ENCODE assay signal across 12 cellular contexts in the genomic region with DNA sequence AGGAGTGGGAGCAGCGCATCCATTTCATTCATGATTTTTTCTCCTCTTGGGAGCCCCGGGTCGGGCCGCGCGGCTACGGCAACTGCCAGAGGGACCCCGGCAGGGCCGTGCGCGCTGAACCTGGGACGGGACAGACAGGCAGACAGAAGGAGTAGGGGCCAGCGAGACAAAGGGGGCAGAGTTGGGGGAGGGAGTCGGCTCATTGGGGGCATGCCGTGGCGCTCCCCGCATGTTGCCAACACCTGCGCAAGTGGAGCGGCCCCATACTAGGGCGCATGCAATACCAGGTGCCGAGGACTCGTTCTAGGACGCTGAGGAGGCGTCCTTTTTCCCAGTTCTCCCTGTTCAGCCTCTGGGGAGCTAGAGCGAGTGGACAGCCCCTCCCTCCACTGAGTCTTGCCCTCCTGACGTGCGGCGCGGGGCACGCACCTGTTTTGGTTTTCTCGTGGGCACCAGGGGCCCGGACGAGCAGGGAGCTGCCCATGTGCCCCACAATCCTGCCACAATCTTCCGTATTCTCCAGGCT. TPM values are rescaled to one million over a fixed set of nuclear protein-coding genes. Genes with fewer than 3 reads are reported as not detected.
DNase-seq lines count a peak whose midpoint lies in the region; ATAC-seq and TF ChIP-seq lines count a peak whose summit lies in the region.
"Had no signal": no experiment of that assay in that cellular context is flagged by ENCODE, and none has a peak within 500 bp of the region (broad histone marks: within the 10 kb centered on the region; RNA-seq: fewer than 3 reads in every experiment).

No MANE protein-coding gene starts in this region.

- no peaks in the 10 kb centered on the region for H3K4me1 Mint-ChIP-seq in activated CD8-positive, alpha-beta T cell treated with anti-CD3 and anti-CD28 coated beads, Interleukin-2, amount 10 ng/mL, durations not matched to agents 7 days and 5 days (ENCODE audit: low read depth)
- H3K4me1 Mint-ChIP-seq in activated CD8-positive, alpha-beta T cell treated with anti-CD3 and anti-CD28 coated beads for 36 hours (ENCODE audit: low read depth): no peaks in the 10 kb centered on the region
- no peaks in the 10 kb centered on the region for H3K4me1 Mint-ChIP-seq in activated naive CD8-positive, alpha-beta T cell treated with anti-CD3 and anti-CD28 coated beads, Interleukin-2, amount 50 U/mL, for 24 hours

- 1 to 7% (median 2%) methylated on average over 11 to 34 of the region's 34 CpGs for WGBS in stomach, 5 donors

- H3K27me3 ChIP-seq in left lung (peaks cover 27 to 77% of the 10 kb centered on the region in 2 donors), stomach (peaks cover 9 to 80% (median 48%) of the 10 kb centered on the region in 3 donors)

- H3K4me3 Mint-ChIP-seq in activated CD8-positive, alpha-beta T cell treated with anti-CD3 and anti-CD28 coated beads, Interleukin-2, amount 10 ng/mL, durations not matched to agents 7 days and 5 days: no peak overlapping the region
- no peak overlapping the region for H3K4me3 Mint-ChIP-seq in activated CD8-positive, alpha-beta T cell treated with anti-CD3 and anti-CD28 coated beads for 36 hours
- H3K4me3 Mint-ChIP-seq in activated naive CD8-positive, alpha-beta T cell treated with anti-CD3 and anti-CD28 coated beads, Interleukin-2, amount 50 U/mL, for 24 hours: peak overlapping the region; percentile 15

- H3K36me3 ChIP-seq in left lung (no peaks in the 10 kb centered on the region), stomach (no peaks in the 10 kb centered on the region)
- H3K36me3 ChIP-seq: transverse colon had no signal

- ATAC-seq in activated CD8-positive, alpha-beta T cell treated with anti-CD3 and anti-CD28 coated beads, Interleukin-2, amount 10 ng/mL, durations not matched to agents 7 days and 5 days: peak; percentile 23
- no peak for ATAC-seq in activated CD8-positive, alpha-beta T cell treated with anti-CD3 and anti-CD28 coated beads for 36 hours
- no peak for ATAC-seq in activated naive CD8-positive, alpha-beta T cell treated with anti-CD3 and anti-CD28 coated beads, Interleukin-2, amount 50 U/mL, for 24 hours
- ATAC-seq in left lung: no peak
- no peak for ATAC-seq in GM18511 (IDR thresholded peaks at IDR 0.05; ENCODE audit: unreplicated experiment)
- ATAC-seq: activated CD4-positive, CD25-positive, alpha-beta regulatory T cell treated with anti-CD3 and anti-CD28 coated beads, Interleukin-2, amount 50 U/mL, for 24 hours; mucosa of descending colon had no signal

- H3K9me3 Mint-ChIP-seq in activated CD8-positive, alpha-beta T cell treated with anti-CD3 and anti-CD28 coated beads, Interleukin-2, amount 10 ng/mL, durations not matched to agents 7 days and 5 days (ENCODE audit: insufficient read depth): no peaks in the 10 kb centered on the region
- no peaks in the 10 kb centered on the region for H3K9me3 Mint-ChIP-seq in activated CD8-positive, alpha-beta T cell treated with anti-CD3 and anti-CD28 coated beads for 36 hours
- no peaks in the 10 kb centered on the region for H3K9me3 Mint-ChIP-seq in activated naive CD8-positive, alpha-beta T cell treated with anti-CD3 and anti-CD28 coated beads, Interleukin-2, amount 50 U/mL, for 24 hours

- peaks cover 5 to 10% of the 10 kb centered on the region in 2 donors for H3K4me1 ChIP-seq in left lung
- peaks cover 10 to 16% (median 15%) of the 10 kb centered on the region in 4 donors for H3K4me1 ChIP-seq in stomach

- no peak overlapping the region for H3K27ac Mint-ChIP-seq in activated CD8-positive, alpha-beta T cell treated with anti-CD3 and anti-CD28 coated beads, Interleukin-2, amount 10 ng/mL, durations not matched to agents 7 days and 5 days
- H3K27ac Mint-ChIP-seq in activated CD8-positive, alpha-beta T cell treated with anti-CD3 and anti-CD28 coated beads for 36 hours: no peak overlapping the region
- no peak overlapping the region for H3K27ac Mint-ChIP-seq in activated naive CD8-positive, alpha-beta T cell treated with anti-CD3 and anti-CD28 coated beads, Interleukin-2, amount 50 U/mL, for 24 hours

- peak overlapping the region; percentile 24 to 29 for H3K4me3 ChIP-seq in left lung
- H3K4me3 ChIP-seq in stomach: peak overlapping the region; percentile 23 to 39 (median 32)
- H3K4me3 ChIP-seq: mucosa of descending colon had no signal

- H3K27me3 Mint-ChIP-seq in activated CD8-positive, alpha-beta T cell treated with anti-CD3 and anti-CD28 coated beads, Interleukin-2, amount 10 ng/mL, durations not matched to agents 7 days and 5 days (ENCODE audit: low read depth): peaks cover 66% of the 10 kb centered on the region
- peaks cover 46% of the 10 kb centered on the region for H3K27me3 Mint-ChIP-seq in activated CD8-positive, alpha-beta T cell treated with anti-CD3 and anti-CD28 coated beads for 36 hours
- H3K27me3 Mint-ChIP-seq in activated naive CD8-positive, alpha-beta T cell treated with anti-CD3 and anti-CD28 coated beads, Interleukin-2, amount 50 U/mL, for 24 hours: peaks cover 56% of the 10 kb centered on the region

- intact Hi-C loops in activated CD8-positive, alpha-beta T cell treated with anti-CD3 and anti-CD28 coated beads for 36 hours (cut with micrococcal nuclease): no loop called here
- intact Hi-C loops in left lung (cut with DNase I) (no loop called here), stomach (cut with DNase I; ENCODE audit: low total_unique reads) (no loop called here)

- no peak for TF ChIP-seq EP300 in stomach (IDR thresholded peaks at IDR 0.05)

- TF ChIP-seq POLR2A in stomach (IDR thresholded peaks at IDR 0.05): no peak

- TF ChIP-seq CTCF in activated CD8-positive, alpha-beta T cell treated with anti-CD3 and anti-CD28 coated beads for 36 hours (IDR thresholded peaks at IDR 0.05): no peak
- TF ChIP-seq CTCF in left lung (IDR thresholded peaks at IDR 0.05): no peak
- TF ChIP-seq CTCF in stomach (IDR thresholded peaks at IDR 0.05): no peak

- no peaks in the 10 kb centered on the region for H3K36me3 Mint-ChIP-seq in activated CD8-positive, alpha-beta T cell treated with anti-CD3 and anti-CD28 coated beads, Interleukin-2, amount 10 ng/mL, durations not matched to agents 7 days and 5 days (ENCODE audit: low read depth)
- H3K36me3 Mint-ChIP-seq in activated CD8-positive, alpha-beta T cell treated with anti-CD3 and anti-CD28 coated beads for 36 hours (ENCODE audit: low read depth): no peaks in the 10 kb centered on the region
- no peaks in the 10 kb centered on the region for H3K36me3 Mint-ChIP-seq in activated naive CD8-positive, alpha-beta T cell treated with anti-CD3 and anti-CD28 coated beads, Interleukin-2, amount 50 U/mL, for 24 hours (ENCODE audit: low read depth)

- H3K27ac ChIP-seq in left lung: no peak overlapping the region
- H3K27ac ChIP-seq in stomach: no peak overlapping the region
- H3K27ac ChIP-seq: transverse colon had no signal

- DNase-seq in activated CD8-positive, alpha-beta T cell treated with anti-CD3 and anti-CD28 coated beads, Interleukin-2, amount 10 ng/mL, durations not matched to agents 7 days and 5 days: no peak
- no peak for DNase-seq in activated CD8-positive, alpha-beta T cell treated with anti-CD3 and anti-CD28 coated beads for 36 hours
- no peak for DNase-seq in activated naive CD8-positive, alpha-beta T cell treated with anti-CD3 and anti-CD28 coated beads, Interleukin-2, amount 50 U/mL, for 24 hours
- no peak for DNase-seq in left lung
- no peak for DNase-seq in stomach
- no peak for DNase-seq in islet precursor cell
- DNase-seq in HPDE6-E6E7 (ENCODE audit: extremely low spot score): no peak
- DNase-seq: mucosa of descending colon, transverse colon had no signal

- CTCF ChIA-PET in activated CD8-positive, alpha-beta T cell treated with anti-CD3 and anti-CD28 coated beads, Interleukin-2, amount 10 ng/mL, durations not matched to agents 7 days and 5 days (lab: Charles Lee): interaction anchor here (1.4 kb wide), 1 partner anchor 10 kb away, joined by 4 read pairs; no protein-coding TSS in a partner anchor
- CTCF ChIA-PET in activated CD8-positive, alpha-beta T cell treated with anti-CD3 and anti-CD28 coated beads for 36 hours (lab: Charles Lee): interaction anchor here (0.7 to 1.7 kb wide), 4 partner anchors 10 to 28 kb away, joined by 3 to 9 read pairs (median 5); no protein-coding TSS in a partner anchor

- POLR2A ChIA-PET in activated CD8-positive, alpha-beta T cell treated with anti-CD3 and anti-CD28 coated beads, Interleukin-2, amount 10 ng/mL, durations not matched to agents 7 days and 5 days (lab: Charles Lee): no interaction called here
- POLR2A ChIA-PET in activated CD8-positive, alpha-beta T cell treated with anti-CD3 and anti-CD28 coated beads for 36 hours (lab: Charles Lee): no interaction called here

- H3K9me3 ChIP-seq in left lung (no peaks in the 10 kb centered on the region), stomach (no peaks in the 10 kb centered on the region)
- H3K9me3 ChIP-seq: mucosa of descending colon, transverse colon had no signal

RNA-seq across cellular contexts. Expression of a gene that starts 0.5 kb away (rescaled TPM):
- not detected for total RNA-seq in activated CD8-positive, alpha-beta T cell treated with anti-CD3 and anti-CD28 coated beads, Interleukin-2, amount 10 ng/mL, durations not matched to agents 7 days and 5 days
- not detected for total RNA-seq in activated CD8-positive, alpha-beta T cell treated with anti-CD3 and anti-CD28 coated beads for 36 hours
- total RNA-seq in left lung: under 1 TPM in 1 of 2 donors, not detected in 1; 0.13 TPM
- 1 to 10 TPM in 2 of 5 donors, not detected in 3; 1.1 to 2.9 TPM for total RNA-seq in stomach
- polyA plus RNA-seq in stomach: under 1 TPM; 0.19 to 0.38 (median 0.31) TPM
- total RNA-seq: RPMI7951 had no signal
